ENCODE assay signal across 9 cellular contexts in the genomic region with DNA sequence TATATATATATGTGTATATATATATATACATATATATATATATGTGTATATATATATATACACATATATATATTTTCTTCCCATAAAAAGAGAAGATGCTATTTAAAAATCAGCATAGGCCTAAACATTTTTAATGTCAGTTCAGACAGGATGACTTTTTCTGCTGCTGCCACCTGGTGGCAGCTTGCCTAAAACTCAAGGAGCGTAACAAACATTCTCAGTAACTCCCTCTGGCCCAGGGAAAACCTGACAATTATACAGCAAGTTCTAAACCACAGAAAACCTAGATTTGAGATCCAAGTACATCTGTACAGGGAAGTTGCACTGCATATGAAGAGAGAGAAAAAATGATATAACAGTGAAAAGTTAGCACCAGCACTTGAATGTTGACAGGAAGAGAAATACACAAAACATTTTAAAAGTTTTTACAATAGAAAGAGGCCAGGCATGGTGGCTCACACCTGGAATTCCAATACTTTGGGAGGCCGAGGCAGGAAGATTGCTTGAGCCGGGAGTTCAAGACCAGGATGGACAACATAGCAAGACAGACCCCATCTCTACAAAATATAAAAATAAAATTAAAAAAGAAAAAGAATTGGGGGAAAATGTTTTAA. TPM values are rescaled to one million over a fixed set of nuclear protein-coding genes. Genes with fewer than 3 reads are reported as not detected.
A peak's percentile ranks its signal among the peaks of the same experiment; 100 is the strongest.
DNase-seq lines count a peak whose midpoint lies in the region; ATAC-seq and TF ChIP-seq lines count a peak whose summit lies in the region.
"Had no signal": no experiment of that assay in that cellular context is flagged by ENCODE, and none has a peak within 500 bp of the region (broad histone marks: within the 10 kb centered on the region; RNA-seq: fewer than 3 reads in every experiment).

No MANE protein-coding gene starts in this region.

- no peaks in the 10 kb centered on the region for H3K4me1 Mint-ChIP-seq in activated CD4-positive, alpha-beta T cell treated with anti-CD3 and anti-CD28 coated beads for 36 hours
- H3K4me1 Mint-ChIP-seq in endodermal cell (peaks cover 28% of the 10 kb centered on the region), type B pancreatic cell (ENCODE audit: unreplicated experiment) (no peaks in the 10 kb centered on the region)

- ATAC-seq in activated CD4-positive, alpha-beta T cell treated with anti-CD3 and anti-CD28 coated beads for 36 hours, result no peak

- H3K9me3 Mint-ChIP-seq in activated CD4-positive, alpha-beta T cell treated with anti-CD3 and anti-CD28 coated beads for 36 hours (ENCODE audit: low read depth), result no peaks in the 10 kb centered on the region
- H3K9me3 Mint-ChIP-seq in endodermal cell (no peaks in the 10 kb centered on the region), type B pancreatic cell (no peaks in the 10 kb centered on the region)

- no peak overlapping the region for H3K4me3 ChIP-seq in H7 (ENCODE audit: insufficient read depth, low read depth, low read length)
- no peak overlapping the region for H3K4me3 ChIP-seq in endodermal cell (ENCODE audit: low read length)

- TF ChIP-seq CTCF in endodermal cell (conservative IDR thresholded peaks at IDR 0.05) (peak; percentile 82), type B pancreatic cell (conservative IDR thresholded peaks at IDR 0.05) (peak; percentile 80)

- WGBS in endodermal cell (ENCODE audit: insufficient coverage in 1 of 2, insufficient read length in 1 of 2), 2 experiments, result 58% methylated on average over 3 of the region's 3 CpGs; no CpG with 5 or more reads in 1 of the 2 experiments

- POLR2A ChIA-PET in activated CD4-positive, alpha-beta T cell treated with anti-CD3 and anti-CD28 coated beads for 36 hours (lab: Charles Lee), result no interaction called here

- H3K9ac ChIP-seq in endodermal cell (ENCODE audit: extremely low read depth, low read length, poor library complexity, severe bottlenecking), result no peak overlapping the region

- H3K27me3 ChIP-seq in H7 (ENCODE audit: control insufficient read depth, insufficient read depth, low read length) (no peaks in the 10 kb centered on the region), endodermal cell (ENCODE audit: control insufficient read depth, insufficient read depth, low read length, poor library complexity, severe bottlenecking) (no peaks in the 10 kb centered on the region)

- intact Hi-C loops in activated CD4-positive, alpha-beta T cell treated with anti-CD3 and anti-CD28 coated beads for 36 hours (cut with DNase I, micrococcal nuclease), result loop anchor here (1.0 to 5.0 kb wide), 5 partner anchors 171 to 515 kb away; no protein-coding TSS in a partner anchor

- in situ Hi-C loops in Caki2 (cut with HindIII; ENCODE audit: low pct_unique_long_range_greater_than_20kb, low sequenced_read_pairs), result no loop called here

- CTCF ChIA-PET in activated CD4-positive, alpha-beta T cell treated with anti-CD3 and anti-CD28 coated beads for 36 hours (lab: Charles Lee), result interaction anchor here (0.5 to 4.0 kb wide), 7 partner anchors 9 to 320 kb away, joined by 3 to 28 read pairs (median 7); no protein-coding TSS in a partner anchor

- no peaks in the 10 kb centered on the region for H3K36me3 ChIP-seq in H7 (replicated peaks; ENCODE audit: control insufficient read depth, insufficient read depth, low read length)
- H3K36me3 ChIP-seq in endodermal cell (ENCODE audit: control insufficient read depth, insufficient read depth, low read length), result no peaks in the 10 kb centered on the region

- H3K27ac Mint-ChIP-seq in activated CD4-positive, alpha-beta T cell treated with anti-CD3 and anti-CD28 coated beads for 36 hours, result no peak overlapping the region
- no peak overlapping the region for H3K27ac Mint-ChIP-seq in endodermal cell
- no peak overlapping the region for H3K27ac Mint-ChIP-seq in type B pancreatic cell

- no peak overlapping the region for H3K27ac ChIP-seq in endodermal cell (ENCODE audit: low read depth, low read length)

- peak; percentile 27 for DNase-seq in Caki2 (ENCODE audit: low read depth)
- DNase-seq in H7, result peak; percentile 26
- peak; percentile 58 for DNase-seq in NCI-H2196 (lab: John Stamatoyannopoulos, UW; ENCODE audit: unreplicated experiment)
- DNase-seq in activated CD4-positive, alpha-beta T cell treated with anti-CD3 and anti-CD28 coated beads for 36 hours, result peak; percentile 71
- peak; percentile 84 for DNase-seq in endodermal cell
- peak; percentile 80 for DNase-seq in myocyte (ENCODE audit: low read depth)
- no peak for DNase-seq in type B pancreatic cell (ENCODE audit: extremely low spot score, unreplicated experiment)
- DNase-seq in mesenteric fat pad (ENCODE audit: low spot score), result no peak

- H3K9me3 ChIP-seq in endodermal cell (ENCODE audit: control insufficient read depth, low read length), result no peaks in the 10 kb centered on the region

- no peak overlapping the region for H3K4me3 Mint-ChIP-seq in activated CD4-positive, alpha-beta T cell treated with anti-CD3 and anti-CD28 coated beads for 36 hours
- H3K4me3 Mint-ChIP-seq in endodermal cell, result no peak overlapping the region
- H3K4me3 Mint-ChIP-seq in type B pancreatic cell, result no peak overlapping the region

- H3K27me3 Mint-ChIP-seq in activated CD4-positive, alpha-beta T cell treated with anti-CD3 and anti-CD28 coated beads for 36 hours, result peaks cover 11% of the 10 kb centered on the region
- no peaks in the 10 kb centered on the region for H3K27me3 Mint-ChIP-seq in endodermal cell (ENCODE audit: insufficient read depth)
- H3K27me3 Mint-ChIP-seq in type B pancreatic cell, result peaks cover 20% of the 10 kb centered on the region

- peaks cover 27% of the 10 kb centered on the region for H3K4me1 ChIP-seq in endodermal cell (ENCODE audit: control insufficient read depth, insufficient read depth, low read length)

- H3K36me3 Mint-ChIP-seq in activated CD4-positive, alpha-beta T cell treated with anti-CD3 and anti-CD28 coated beads for 36 hours (ENCODE audit: low read depth), result no peaks in the 10 kb centered on the region
- no peaks in the 10 kb centered on the region for H3K36me3 Mint-ChIP-seq in endodermal cell (ENCODE audit: low read depth)
- H3K36me3 Mint-ChIP-seq in type B pancreatic cell, result no peaks in the 10 kb centered on the region

RNA-seq across cellular contexts. Expression of a gene that starts 16.6 kb away (rescaled TPM):
- total RNA-seq in Caki2 (2014; rRNA removed; shearing (Covaris generic); ENCODE audit: low replicate concordance), result not detected in 2 replicates
- not detected in 2 replicates for total RNA-seq in H7 (2014; rRNA removed; shearing (Covaris generic))
- not detected for total RNA-seq in activated CD4-positive, alpha-beta T cell treated with anti-CD3 and anti-CD28 coated beads for 36 hours
- total RNA-seq in endodermal cell (under 1 TPM; 0.22 to 0.35 TPM), myocyte (not detected in 2 replicates), type B pancreatic cell (ENCODE audit: low replicate concordance) (0.10 TPM in 1 of 2 replicates, not detected in the other), mesenteric fat pad (not detected)
- not detected for polyA plus RNA-seq in endodermal cell (2013, experiment 1 of 2)
- polyA plus RNA-seq in endodermal cell (2013, experiment 2 of 2), result not detected
- not detected for polyA plus RNA-seq in myocyte (2012)
- total RNA-seq: T-helper 2 cell treated with Interferon-gamma antibody and Interleukin-4, amounts not matched to agents 100 ng/mL and 5 ng/mL, for 36 hours had no signal

RNA-seq across cellular contexts. Expression of a gene that starts 24.9 kb away (rescaled TPM):
- total RNA-seq in Caki2 (2014; rRNA removed; shearing (Covaris generic); ENCODE audit: low replicate concordance), result not detected in 2 replicates
- total RNA-seq in H7 (2014; rRNA removed; shearing (Covaris generic)), result not detected in 2 replicates
- not detected for total RNA-seq in activated CD4-positive, alpha-beta T cell treated with anti-CD3 and anti-CD28 coated beads for 36 hours
- total RNA-seq in endodermal cell (not detected), myocyte (not detected in 2 replicates), type B pancreatic cell (ENCODE audit: low replicate concordance) (0.17 TPM in 1 of 2 replicates, not detected in the other), mesenteric fat pad (not detected)
- polyA plus RNA-seq in endodermal cell (2013, experiment 1 of 2), result not detected
- polyA plus RNA-seq in endodermal cell (2013, experiment 2 of 2), result not detected
- polyA plus RNA-seq in myocyte (2012), result not detected
- total RNA-seq: T-helper 2 cell treated with Interferon-gamma antibody and Interleukin-4, amounts not matched to agents 100 ng/mL and 5 ng/mL, for 36 hours had no signal

RNA-seq across cellular contexts. Expression of a gene that starts 36.3 kb away (rescaled TPM):
- 11.1 and 19.3 TPM in 2 replicates for total RNA-seq in Caki2 (2014; rRNA removed; shearing (Covaris generic); ENCODE audit: low replicate concordance)
- total RNA-seq in H7 (2014; rRNA removed; shearing (Covaris generic)), result 21.1 and 26.2 TPM in 2 replicates
- 10 to 100 TPM; 29.6 to 40.6 TPM for total RNA-seq in activated CD4-positive, alpha-beta T cell treated with anti-CD3 and anti-CD28 coated beads for 36 hours
- total RNA-seq in endodermal cell (10 to 100 TPM; 30.9 to 31.3 TPM), myocyte (21.7 and 23.8 TPM in 2 replicates), type B pancreatic cell (ENCODE audit: low replicate concordance) (29.4 and 41.1 TPM in 2 replicates), mesenteric fat pad (32.7 TPM)
- polyA plus RNA-seq in endodermal cell (2013, experiment 1 of 2), result 30.5 TPM
- 26.8 TPM for polyA plus RNA-seq in endodermal cell (2013, experiment 2 of 2)
- 33.8 TPM for polyA plus RNA-seq in myocyte (2012)

RNA-seq across cellular contexts. Expression of a gene that starts 42.9 kb away (rescaled TPM):
- not detected in 2 replicates for total RNA-seq in Caki2 (2014; rRNA removed; shearing (Covaris generic); ENCODE audit: low replicate concordance)
- total RNA-seq in H7 (2014; rRNA removed; shearing (Covaris generic)), result not detected in 2 replicates
- total RNA-seq in activated CD4-positive, alpha-beta T cell treated with anti-CD3 and anti-CD28 coated beads for 36 hours, result not detected
- total RNA-seq in endodermal cell, result not detected
- not detected for polyA plus RNA-seq in endodermal cell (2013, experiment 1 of 2)
- polyA plus RNA-seq in endodermal cell (2013, experiment 2 of 2), result not detected
- not detected in 2 replicates for total RNA-seq in myocyte
- not detected for polyA plus RNA-seq in myocyte (2012)
- not detected in 2 replicates for total RNA-seq in type B pancreatic cell (ENCODE audit: low replicate concordance)
- not detected for total RNA-seq in mesenteric fat pad
- total RNA-seq: T-helper 2 cell treated with Interferon-gamma antibody and Interleukin-4, amounts not matched to agents 100 ng/mL and 5 ng/mL, for 36 hours had no signal

Comparison
In these comparisons a context has a peak if more than half of its experiments do, and no peak if none do; other contexts are left out.
1. DNase-seq: peak in Caki2 (single experiment), H7 (single experiment), NCI-H2196 (single experiment), activated CD4-positive, alpha-beta T cell treated with anti-CD3 and anti-CD28 coated beads for 36 hours (single experiment), endodermal cell (single experiment) and myocyte (single experiment); none in type B pancreatic cell (single experiment) and mesenteric fat pad (single experiment).